In genomic region chr3:178455264-178455663, GRCh38 we compare ENCODE assay signal across 18 cellular contexts.
"Had no signal": no experiment of that assay in that cellular context is flagged by ENCODE, and none has a peak within 500 bp of the region (broad histone marks: within the 10 kb centered on the region; RNA-seq: fewer than 3 reads in every experiment).

No MANE protein-coding gene starts in this region.

- H3K4me3 ChIP-seq: ascending aorta, esophagus muscularis mucosa, gastrocnemius medialis, spleen, transverse colon had no signal

- H3K36me3 ChIP-seq: ascending aorta, esophagus muscularis mucosa, gastrocnemius medialis, neutrophil, spleen, transverse colon had no signal

- DNase-seq: activated CD4-positive, alpha-beta T cell treated with anti-CD3 and anti-CD28 coated beads, Interleukin-2, amount 10 ng/mL, durations not matched to agents 24 days and 14 days; activated CD8-positive, alpha-beta memory T cell treated with anti-CD3 and anti-CD28 coated beads for 24 hours; activated naive CD4-positive, alpha-beta T cell treated with Interleukin-2 at 50 U/mL for 16 hours; activated naive CD8-positive, alpha-beta T cell treated with anti-CD3 and anti-CD28 coated beads, Interleukin-2, amount 50 U/mL, for 24 hours; cerebellar nuclear complex; dermis blood vessel endothelial cell; endodermal cell; midbrain; naive B cell; spleen; stimulated activated CD4-positive, alpha-beta T cell treated with anti-CD3 and anti-CD28 coated beads, Interleukin-1b, Interleukin-23, amount 100 ng/mL, for 48 hours; stimulated activated naive CD4-positive, alpha-beta T cell; T-helper 9 cell had no signal

- H3K27ac ChIP-seq: ascending aorta, esophagus muscularis mucosa, gastrocnemius medialis, neutrophil, spleen, transverse colon had no signal

- H3K27me3 ChIP-seq: ascending aorta, esophagus muscularis mucosa, gastrocnemius medialis, spleen, transverse colon had no signal

- H3K9me3 ChIP-seq: ascending aorta, esophagus muscularis mucosa, gastrocnemius medialis, neutrophil, spleen, transverse colon had no signal
